In genomic region chr3:127786358-127787070, GRCh38 we compare ENCODE assay signal across 11 cellular contexts. TPM values are rescaled to one million over a fixed set of nuclear protein-coding genes. Genes with fewer than 3 reads are reported as not detected.
A peak's percentile ranks its signal among the peaks of the same experiment; 100 is the strongest.
DNase-seq lines count a peak whose midpoint lies in the region; ATAC-seq, FAIRE-seq and TF ChIP-seq lines count a peak whose summit lies in the region.
"Had no signal": no experiment of that assay in that cellular context is flagged by ENCODE, and none has a peak within 500 bp of the region (broad histone marks: within the 10 kb centered on the region; RNA-seq: fewer than 3 reads in every experiment).

No MANE protein-coding gene starts in this region.

- H4K20me1 ChIP-seq in Loucy (ENCODE audit: insufficient read depth, low read length, poor library complexity, severe bottlenecking) (peaks cover 3% of the 10 kb centered on the region), mammary epithelial cell (ENCODE audit: insufficient read depth, low read length) (no peaks in the 10 kb centered on the region)

- H3K27ac ChIP-seq in kidney (ENCODE audit: low read depth in 2 of 2, low read length in 2 of 2) (peak overlapping the region; percentile 1 to 17), mammary epithelial cell (ENCODE audit: insufficient read depth, low read depth, low read length) (no peak overlapping the region)

- intact Hi-C loops in kidney (cut with DNase I) (no loop called here), mammary epithelial cell (cut with micrococcal nuclease) (no loop called here)

- TF ChIP-seq CTCF in Loucy (conservative IDR thresholded peaks at IDR 0.05; ENCODE audit: low read length) (no peak), kidney (IDR thresholded peaks at IDR 0.05; ENCODE audit: borderline replicate concordance, extremely low read depth, insufficient read depth) (no peak), mammary epithelial cell (conservative IDR thresholded peaks at IDR 0.05 in 1 of 2, IDR thresholded peaks at IDR 0.05 in 1 of 2; ENCODE audit: extremely low read depth in 1 of 2, insufficient read depth in 1 of 2, low read depth in 1 of 2, low read length in 2 of 2) (no peak)

- H3F3A ChIP-seq in Loucy (ENCODE audit: low read depth): 0 out of 2 replicates have a peak, but pooled peaks cover 3% of the 10 kb centered on the region

- H3K27me3 ChIP-seq in Loucy (ENCODE audit: insufficient read depth, low read length, poor library complexity, severe bottlenecking) (no peaks in the 10 kb centered on the region), adipocyte (replicated peaks; ENCODE audit: control insufficient read depth, insufficient read depth, low read length) (no peaks in the 10 kb centered on the region), mammary epithelial cell (ENCODE audit: insufficient read depth, low read length) (no peaks in the 10 kb centered on the region)

- no peak for ATAC-seq in HG03378 (IDR thresholded peaks at IDR 0.05; ENCODE audit: unreplicated experiment)
- ATAC-seq: activated CD4-positive, alpha-beta T cell treated with anti-CD3 and anti-CD28 coated beads for 36 hours had no signal

- no TSS peak for BruUV-seq in mammary epithelial cell (replicated peaks; lab: Mats Ljungman, UMichigan)

- H3K4me3 ChIP-seq in Loucy (ENCODE audit: low read length, poor library complexity, severe bottlenecking) (no peak overlapping the region), adipocyte (ENCODE audit: low read length) (peak overlapping the region; percentile 15), kidney (ENCODE audit: low read length in 2 of 2) (peak overlapping the region in 1 of 2 donors; percentile 6), mammary epithelial cell (replicated peaks in 1 of 3; ENCODE audit: insufficient read depth in 1 of 3, low read depth in 2 of 3, low read length in 3 of 3) (no peak overlapping the region)

- peaks cover 56% of the 10 kb centered on the region; the same call in 1 of the 2 replicates for H3K36me3 ChIP-seq in Loucy (ENCODE audit: insufficient read depth, low read length)
- H3K36me3 ChIP-seq in adipocyte (ENCODE audit: control insufficient read depth, insufficient read depth, low read length, severe bottlenecking): no peaks in the 10 kb centered on the region
- H3K36me3 ChIP-seq in kidney (ENCODE audit: control insufficient read depth in 1 of 2, insufficient read depth in 2 of 2, low read length in 2 of 2): no peaks in the 10 kb centered on the region
- no peaks in the 10 kb centered on the region for H3K36me3 ChIP-seq in mammary epithelial cell (ENCODE audit: insufficient read depth, low read length)

- H3K9me2 ChIP-seq in Loucy (replicated peaks; ENCODE audit: low read depth, low read length): no peaks in the 10 kb centered on the region

- in situ Hi-C loops in mammary epithelial cell (cut with MboI; ENCODE audit: low sequenced_read_pairs in 2 of 2): no loop called here

- DNase-seq in adipocyte (ENCODE audit: low read depth) (peak; percentile 45), kidney (peak; percentile 89), superior temporal gyrus (ENCODE audit: extremely low spot score) (peak; percentile 82), mammary epithelial cell (no peak), HPDE6-E6E7 (ENCODE audit: extremely low spot score) (no peak)
- DNase-seq in activated CD4-positive, CD25-positive, alpha-beta regulatory T cell (lab: John Stamatoyannopoulos, UW): no peak
- DNase-seq: activated CD4-positive, alpha-beta T cell treated with anti-CD3 and anti-CD28 coated beads for 36 hours; stimulated activated CD8-positive, alpha-beta memory T cell treated with anti-CD3 and anti-CD28 coated beads, Interleukin-4, amount 100 ng/mL, for 48 hours had no signal

- FAIRE-seq in kidney (lab: Jason Lieb, UNC): no peak
- FAIRE-seq: GM18507 had no signal

- dilution Hi-C loops in mammary epithelial cell (cut with HindIII; ENCODE audit: low sequenced_read_pairs): no loop called here

- no peak overlapping the region for H2AFZ ChIP-seq in Loucy (ENCODE audit: low read length)
- H2AFZ ChIP-seq in mammary epithelial cell (ENCODE audit: low read depth, low read length): no peak overlapping the region

- no peak overlapping the region for H3K4me2 ChIP-seq in Loucy (ENCODE audit: low read depth, low read length, poor library complexity, severe bottlenecking)
- H3K4me2 ChIP-seq in mammary epithelial cell (ENCODE audit: insufficient read depth, low read depth, low read length): no peak overlapping the region

- WGBS in mammary epithelial cell (ENCODE audit: low coverage, missing lambda C conversion rate): 93% methylated on average over 16 of the region's 19 CpGs

- H3K9me3 ChIP-seq in Loucy (ENCODE audit: insufficient read depth, low read depth, low read length) (no peaks in the 10 kb centered on the region), adipocyte (ENCODE audit: control insufficient read depth, low read length) (no peaks in the 10 kb centered on the region), kidney (ENCODE audit: control insufficient read depth in 1 of 2, low read length in 2 of 2) (no peaks in the 10 kb centered on the region), mammary epithelial cell (replicated peaks; ENCODE audit: insufficient read depth, low read length) (no peaks in the 10 kb centered on the region)

- H3K4me1 ChIP-seq in Loucy (ENCODE audit: insufficient read depth, low read length, poor library complexity, severe bottlenecking) (peaks cover 52% of the 10 kb centered on the region), adipocyte (ENCODE audit: control insufficient read depth, insufficient read depth, low read length) (peaks cover 58% of the 10 kb centered on the region), kidney (ENCODE audit: control insufficient read depth in 1 of 2, insufficient read depth in 1 of 2, low read depth in 1 of 2, low read length in 2 of 2) (peaks cover 34 to 38% of the 10 kb centered on the region in 2 donors), mammary epithelial cell (ENCODE audit: insufficient read depth, low read length) (peaks cover 3% of the 10 kb centered on the region)

- H3K9ac ChIP-seq in Loucy (ENCODE audit: low read depth, low read length, poor library complexity, severe bottlenecking) (peak overlapping the region; percentile 65), adipocyte (ENCODE audit: low read length) (peak overlapping the region; percentile 49), kidney (ENCODE audit: low read length in 2 of 2) (no peak overlapping the region), mammary epithelial cell (ENCODE audit: insufficient read depth, low read length) (no peak overlapping the region)

- H3K79me2 ChIP-seq in Loucy (ENCODE audit: insufficient read depth, low read length): peaks cover 96% of the 10 kb centered on the region
- H3K79me2 ChIP-seq in mammary epithelial cell (ENCODE audit: insufficient read depth, low read length): no peaks in the 10 kb centered on the region

- CTCF ChIA-PET in mammary epithelial cell (lab: Charles Lee; ENCODE audit: low non-redundant PET): no interaction called here

RNA-seq across cellular contexts. Expression of gene MGLL, which starts 35.8 kb away (rescaled TPM):
- total RNA-seq in kidney: 250 TPM
- polyA plus RNA-seq in kidney (ENCODE audit: insufficient read depth, low read depth, low replicate concordance): 74.2 TPM
- 10 to 100 TPM in 1 of 2 donors, 1 to 10 TPM in 1; 7.8 to 46.3 TPM for total RNA-seq in mammary epithelial cell
- polyA plus RNA-seq in mammary epithelial cell: 16.9 TPM
- polyA minus RNA-seq in mammary epithelial cell: 27.4 TPM

Comparison
In these comparisons a context has a peak if more than half of its experiments do, and no peak if none do; other contexts are left out.
1. H3K9ac ChIP-seq: peak in Loucy (single experiment) and adipocyte (single experiment); none in kidney (0 of 2) and mammary epithelial cell (single experiment).
2. DNase-seq: peak in adipocyte (single experiment), kidney (single experiment) and superior temporal gyrus (single experiment); none in mammary epithelial cell (single experiment), HPDE6-E6E7 (single experiment) and activated CD4-positive, CD25-positive, alpha-beta regulatory T cell (0 of 4).